Comparison of ENCODE assay signal across 8 cellular contexts in genomic region chr17:50638851-50639767, GRCh38. TPM values are rescaled to one million over a fixed set of nuclear protein-coding genes. Genes with fewer than 3 reads are reported as not detected.
DNase-seq lines count a peak whose midpoint lies in the region; ATAC-seq and TF ChIP-seq lines count a peak whose summit lies in the region.

No MANE protein-coding gene starts in this region.

- H3K36me3 Mint-ChIP-seq in activated CD4-positive, alpha-beta memory T cell treated with anti-CD3 and anti-CD28 coated beads, Interleukin-2, amount 10 ng/mL, durations not matched to agents 7 days and 5 days (ENCODE audit: low read depth), result no peaks in the 10 kb centered on the region

- H3K4me3 Mint-ChIP-seq in activated CD4-positive, alpha-beta memory T cell treated with anti-CD3 and anti-CD28 coated beads, Interleukin-2, amount 10 ng/mL, durations not matched to agents 7 days and 5 days, result no peak overlapping the region

- POLR2A ChIA-PET in activated CD4-positive, alpha-beta memory T cell treated with anti-CD3 and anti-CD28 coated beads, Interleukin-2, amount 10 ng/mL, durations not matched to agents 7 days and 5 days (lab: Charles Lee), result no interaction called here

- in situ Hi-C loops in GM13976 (cut with MboI; ENCODE audit: low sequenced_read_pairs, unreplicated experiment), result no loop called here

- no peaks in the 10 kb centered on the region for H3K9me3 Mint-ChIP-seq in activated CD4-positive, alpha-beta memory T cell treated with anti-CD3 and anti-CD28 coated beads, Interleukin-2, amount 10 ng/mL, durations not matched to agents 7 days and 5 days

- CTCF ChIA-PET in activated CD4-positive, alpha-beta memory T cell treated with anti-CD3 and anti-CD28 coated beads, Interleukin-2, amount 10 ng/mL, durations not matched to agents 7 days and 5 days (lab: Charles Lee), result interaction anchor here (1.5 kb wide), 1 partner anchor 9 kb away, joined by 7 read pairs; no protein-coding TSS in a partner anchor

- no peak for ATAC-seq in HG02588 (IDR thresholded peaks at IDR 0.05; ENCODE audit: unreplicated experiment)

- peak overlapping the region; percentile 4 to 76 for H3K27ac ChIP-seq in coronary artery

- no peak overlapping the region for H3K27ac Mint-ChIP-seq in activated CD4-positive, alpha-beta memory T cell treated with anti-CD3 and anti-CD28 coated beads, Interleukin-2, amount 10 ng/mL, durations not matched to agents 7 days and 5 days

- H3K4me1 Mint-ChIP-seq in activated CD4-positive, alpha-beta memory T cell treated with anti-CD3 and anti-CD28 coated beads, Interleukin-2, amount 10 ng/mL, durations not matched to agents 7 days and 5 days, result no peaks in the 10 kb centered on the region

- H3K4me3 ChIP-seq in coronary artery, result peak overlapping the region; percentile 10

- peak; percentile 86 for DNase-seq in Ammon's horn (ENCODE audit: low spot score)
- peak; percentile 66 for DNase-seq in NCI-H1092 (lab: John Stamatoyannopoulos, UW)
- peak; percentile 94 for DNase-seq in coronary artery (ENCODE audit: low spot score)
- DNase-seq in medulla oblongata (ENCODE audit: extremely low spot score), result peak; percentile 91
- DNase-seq in GM13976 (ENCODE audit: low spot score), result no peak
- no peak for DNase-seq in activated CD4-positive, alpha-beta memory T cell treated with anti-CD3 and anti-CD28 coated beads, Interleukin-2, amount 10 ng/mL, durations not matched to agents 7 days and 5 days
- DNase-seq in NCI-H2171 (lab: John Stamatoyannopoulos, UW), result no peak

- TF ChIP-seq CTCF in coronary artery (IDR thresholded peaks at IDR 0.05) (no peak), GM13976 (IDR thresholded peaks at IDR 0.05; ENCODE audit: borderline replicate concordance, control extremely low read depth, extremely low read depth, insufficient read depth, missing control alignments) (no peak)

- H3K27me3 Mint-ChIP-seq in activated CD4-positive, alpha-beta memory T cell treated with anti-CD3 and anti-CD28 coated beads, Interleukin-2, amount 10 ng/mL, durations not matched to agents 7 days and 5 days, result peaks cover 41% of the 10 kb centered on the region

RNA-seq across cellular contexts. Expression of gene ABCC3, which starts 4.4 kb away (rescaled TPM):
- under 1 TPM in 1 of 2 experiments, not detected in 1; 0.25 TPM for total RNA-seq in activated CD4-positive, alpha-beta memory T cell treated with anti-CD3 and anti-CD28 coated beads, Interleukin-2, amount 10 ng/mL, durations not matched to agents 7 days and 5 days

Comparison
In these comparisons a context has a peak if more than half of its experiments do, and no peak if none do; other contexts are left out.
1. DNase-seq: peak in Ammon's horn (single experiment), NCI-H1092 (single experiment), coronary artery (single experiment) and medulla oblongata (single experiment); none in GM13976 (single experiment), activated CD4-positive, alpha-beta memory T cell treated with anti-CD3 and anti-CD28 coated beads, Interleukin-2, amount 10 ng/mL, durations not matched to agents 7 days and 5 days (single experiment) and NCI-H2171 (single experiment).